In the genomic region with DNA sequence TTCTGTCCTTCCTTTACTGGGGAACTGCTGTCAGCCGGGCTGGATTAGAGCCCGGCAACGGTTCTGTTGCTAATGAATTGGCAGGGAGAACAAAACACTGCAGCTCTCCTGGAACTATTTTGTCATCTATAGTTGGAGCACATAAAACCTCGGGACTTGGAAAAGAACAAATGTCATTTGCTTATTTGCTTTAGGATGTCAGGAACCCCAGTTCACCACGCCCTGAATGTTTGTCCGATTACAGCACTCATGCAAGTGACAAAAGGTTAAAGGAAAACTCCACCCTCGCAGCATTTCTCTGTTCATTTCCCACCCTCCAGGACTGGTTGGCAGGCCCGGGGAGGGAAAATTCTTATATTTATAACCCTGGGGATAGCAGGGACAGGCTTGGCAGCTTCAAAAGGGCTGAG, we compare ENCODE assay signal across 9 cellular contexts.
A peak's percentile ranks its signal among the peaks of the same experiment; 100 is the strongest.
DNase-seq lines count a peak whose midpoint lies in the region; ATAC-seq and TF ChIP-seq lines count a peak whose summit lies in the region.
"Had no signal": no experiment of that assay in that cellular context is flagged by ENCODE, and none has a peak within 500 bp of the region (broad histone marks: within the 10 kb centered on the region; RNA-seq: fewer than 3 reads in every experiment).

No MANE protein-coding gene starts in this region.

- intact Hi-C loops in Calu3 (cut with micrococcal nuclease; ENCODE audit: unreplicated experiment) (no loop called here), left lung (cut with DNase I) (no loop called here)

- no peak for TF ChIP-seq CTCF in Calu3 (IDR thresholded peaks at IDR 0.05; ENCODE audit: unreplicated experiment)
- no peak for TF ChIP-seq CTCF in left lung (IDR thresholded peaks at IDR 0.05)

- H3K36me3 Mint-ChIP-seq in Calu3 (ENCODE audit: insufficient read depth, unreplicated experiment) = no peaks in the 10 kb centered on the region

- H3K27ac Mint-ChIP-seq in Calu3 (ENCODE audit: unreplicated experiment) = peak overlapping the region; percentile 78

- H3K4me3 Mint-ChIP-seq in Calu3 (ENCODE audit: low read depth, unreplicated experiment) = peak overlapping the region; percentile 58

- peaks cover 63% of the 10 kb centered on the region for H3K4me1 Mint-ChIP-seq in Calu3 (ENCODE audit: low read depth, unreplicated experiment)

- ATAC-seq in left lung (peak; percentile 78), HG02938 (IDR thresholded peaks at IDR 0.05; ENCODE audit: unreplicated experiment) (no peak)
- ATAC-seq: K562 had no signal

- CTCF ChIA-PET in Calu3 (lab: Charles Lee) = interaction anchor here (0.6 kb wide), 1 partner anchor 244 kb away, joined by 3 read pairs; no protein-coding TSS in a partner anchor

- no peaks in the 10 kb centered on the region for H3K36me3 ChIP-seq in left lung

- H3K4me1 ChIP-seq in left lung = peaks cover 30 to 38% of the 10 kb centered on the region in 2 donors

- H3K27ac ChIP-seq in caudate nucleus (ENCODE audit: low read depth, low read length) = peak overlapping the region; percentile 96
- peak overlapping the region; percentile 82 to 87 for H3K27ac ChIP-seq in left lung

- DNase-seq in Calu3 (peak; percentile 47), NCI-H1048 (lab: John Stamatoyannopoulos, UW) (peak; percentile 22), caudate nucleus (lab: John Stamatoyannopoulos, UW) (peak in 53 of 61 donors; percentile 14 to 81 (median 58)), left lung (peak in 1 of 2 donors; percentile 69), stromal cell of bone marrow (ENCODE audit: low read depth) (peak; percentile 81), 8988T (no peak)
- no peak for DNase-seq in activated CD4-positive, CD25-positive, alpha-beta regulatory T cell treated with anti-CD3 and anti-CD28 coated beads, Interleukin-2, amount 50 U/mL, for 72 hours

- no peaks in the 10 kb centered on the region for H3K9me3 ChIP-seq in left lung

- BruUV-seq in Calu3 (replicated peaks; lab: Mats Ljungman, UMichigan) = no TSS peak

- H3K27me3 Mint-ChIP-seq in Calu3 (ENCODE audit: unreplicated experiment) = no peaks in the 10 kb centered on the region

- H3K4me3 ChIP-seq in left lung = no peak overlapping the region
- H3K4me3 ChIP-seq: K562 had no signal

- H3K27me3 ChIP-seq in left lung = no peaks in the 10 kb centered on the region

- H3K9me3 Mint-ChIP-seq in Calu3 (ENCODE audit: low read depth, unreplicated experiment) = no peaks in the 10 kb centered on the region

Comparison
In these comparisons a context has a peak if more than half of its experiments do, and no peak if none do; other contexts are left out.
1. DNase-seq: peak in Calu3 (single experiment), NCI-H1048 (single experiment), caudate nucleus (53 of 61) and stromal cell of bone marrow (single experiment); none in 8988T (single experiment) and activated CD4-positive, CD25-positive, alpha-beta regulatory T cell treated with anti-CD3 and anti-CD28 coated beads, Interleukin-2, amount 50 U/mL, for 72 hours (single experiment).